ENCODE assay signal across 8 cellular contexts in genomic region chr1:200279810-200280411, GRCh38.
DNase-seq lines count a peak whose midpoint lies in the region; ATAC-seq and TF ChIP-seq lines count a peak whose summit lies in the region.

No MANE protein-coding gene starts in this region.

- no peaks in the 10 kb centered on the region for H3K4me1 ChIP-seq in iPS DF 6.9 (ENCODE audit: control insufficient read depth, insufficient read depth, low read length)
- H3K4me1 ChIP-seq in stomach, result peaks cover 0 to 10% (median 8%) of the 10 kb centered on the region in 4 donors

- H3K4me3 ChIP-seq in iPS DF 6.9 (ENCODE audit: low read length), result no peak overlapping the region
- no peak overlapping the region for H3K4me3 ChIP-seq in stomach

- H3K27ac ChIP-seq in iPS DF 6.9 (ENCODE audit: low read length), result no peak overlapping the region
- H3K27ac ChIP-seq in stomach, result no peak overlapping the region

- no peak for TF ChIP-seq POLR2A in stomach (IDR thresholded peaks at IDR 0.05)

- DNase-seq in ACHN, result peak; percentile 77
- peak; percentile 80 for DNase-seq in DMS53 treated with DMSO at 0.1 percent for 48 hours (lab: John Stamatoyannopoulos, UW; ENCODE audit: unreplicated experiment)
- peak; percentile 34 for DNase-seq in NCI-H146 (lab: John Stamatoyannopoulos, UW)
- peak; percentile 23 for DNase-seq in activated T-cell treated with anti-CD3 and anti-CD28 coated beads for 4 hours
- DNase-seq in iPS DF 6.9 (ENCODE audit: low read depth, low spot score), result peak; percentile 64
- peak; percentile 68 for DNase-seq in stomach

- TF ChIP-seq CTCF in stomach (IDR thresholded peaks at IDR 0.05), result peak in 5 of 7 experiments; percentile 49 to 89 (median 78)

- no peaks in the 10 kb centered on the region for H3K9me3 ChIP-seq in iPS DF 6.9 (ENCODE audit: control insufficient read depth, insufficient read depth, low read length)
- H3K9me3 ChIP-seq in stomach, result no peaks in the 10 kb centered on the region

- WGBS in iPS DF 6.9 (ENCODE audit: insufficient coverage, insufficient read length), result 100% methylated on average over 1 of the region's 4 CpGs
- WGBS in stomach, 5 donors, result 16 to 32% (median 24%) methylated on average over 4 of the region's 4 CpGs

- in situ Hi-C loops in ACHN (cut with HindIII; ENCODE audit: low pct_ligation_motif_present, low pct_unique_long_range_greater_than_20kb, low sequenced_read_pairs), result loop anchor here (25.0 kb wide), 1 partner anchor 207 kb away; no protein-coding TSS in a partner anchor

- intact Hi-C loops in stomach (cut with DNase I; ENCODE audit: low total_unique reads), result loop anchor here (5.0 kb wide), 1 partner anchor 207 kb away; no protein-coding TSS in a partner anchor

- no peak for TF ChIP-seq EP300 in stomach (IDR thresholded peaks at IDR 0.05)

- H3K36me3 ChIP-seq in iPS DF 6.9 (ENCODE audit: control insufficient read depth, insufficient read depth, low read length), result no peaks in the 10 kb centered on the region
- no peaks in the 10 kb centered on the region for H3K36me3 ChIP-seq in stomach

- H3K27me3 ChIP-seq in iPS DF 6.9 (ENCODE audit: control insufficient read depth, insufficient read depth, low read length), result no peaks in the 10 kb centered on the region
- no peaks in the 10 kb centered on the region for H3K27me3 ChIP-seq in stomach

- ATAC-seq in GM18870 (IDR thresholded peaks at IDR 0.05; ENCODE audit: unreplicated experiment) (no peak), GM19397 (IDR thresholded peaks at IDR 0.05; ENCODE audit: unreplicated experiment) (no peak)

Comparison
In these comparisons a context has a peak if more than half of its experiments do, and no peak if none do; other contexts are left out.
1. DNase-seq: peak in every context shown above with its lines; median percentile 80 in DMS53 treated with DMSO at 0.1 percent for 48 hours; 77 in ACHN; 68 in stomach; 64 in iPS DF 6.9; 34 in NCI-H146; 23 in activated T-cell treated with anti-CD3 and anti-CD28 coated beads for 4 hours.